10 cellular contexts compared by ENCODE assay signal in the genomic region with DNA sequence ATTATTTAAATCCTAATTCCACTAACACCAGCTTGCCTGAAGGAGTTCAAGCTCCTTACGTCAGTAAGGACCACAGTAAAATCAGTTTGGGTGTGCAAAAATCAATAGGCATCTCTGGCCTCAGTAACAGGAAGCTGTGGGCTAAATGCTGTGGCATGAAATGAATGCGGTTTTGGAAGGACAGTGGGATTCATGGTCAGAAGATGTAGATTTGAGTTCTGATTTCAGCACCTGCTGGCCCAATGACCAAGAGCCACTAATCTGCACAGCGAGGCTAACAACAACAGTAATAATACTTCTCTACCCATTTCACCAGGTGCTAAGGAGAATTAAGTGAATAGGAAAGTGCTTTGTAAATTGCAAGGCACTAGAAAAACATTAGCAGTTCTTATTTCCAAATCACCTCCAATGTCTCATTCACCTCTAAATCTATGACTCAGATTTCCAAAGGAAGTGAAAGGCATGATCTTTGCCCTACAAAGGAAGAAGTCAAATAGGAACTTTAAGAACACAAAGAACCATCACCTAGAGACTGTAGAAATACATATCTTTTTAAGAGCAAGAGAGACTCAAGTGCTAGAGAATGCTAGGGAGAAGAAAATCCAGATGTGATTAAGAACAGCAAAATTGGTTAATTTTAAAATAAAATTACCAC.
DNase-seq lines count a peak whose midpoint lies in the region; ATAC-seq and TF ChIP-seq lines count a peak whose summit lies in the region.
"Had no signal": no experiment of that assay in that cellular context is flagged by ENCODE, and none has a peak within 500 bp of the region (broad histone marks: within the 10 kb centered on the region; RNA-seq: fewer than 3 reads in every experiment).

No MANE protein-coding gene starts in this region.

- 0 out of 2 replicates have a peak overlapping the region, but pooled peaks have one; percentile 2 for H3K4me3 ChIP-seq in OCI-LY3 (ENCODE audit: low read length)
- H3K4me3 ChIP-seq in neural progenitor cell, result no peak overlapping the region

- intact Hi-C loops in dendritic cell treated with granulocyte-macrophage colony-stimulating factor and Interleukin-4, amounts not matched to agents 40 ng/mL and 50 ng/mL, for 4 days (cut with micrococcal nuclease), result loop anchor here (5.0 kb wide), 1 partner anchor 34 kb away; no protein-coding TSS in a partner anchor

- peak overlapping the region; percentile 13; the same call in 1 of the 2 replicates for H3K9ac ChIP-seq in OCI-LY3 (ENCODE audit: low read length)
- no peak overlapping the region for H3K9ac ChIP-seq in neural progenitor cell
- H3K9ac ChIP-seq: parathyroid adenoma had no signal

- H3K4me1 ChIP-seq in OCI-LY3 (ENCODE audit: low read length) (peaks cover 54% of the 10 kb centered on the region), neural progenitor cell (peaks cover 14% of the 10 kb centered on the region)
- H3K4me1 ChIP-seq: parathyroid adenoma had no signal

- no peaks in the 10 kb centered on the region for H3F3A ChIP-seq in neural progenitor cell (ENCODE audit: low read depth)

- no peaks in the 10 kb centered on the region for H3K9me3 Mint-ChIP-seq in activated naive CD4-positive, alpha-beta T cell treated with anti-CD3 and anti-CD28 coated beads, Interleukin-2, amount 50 U/mL, for 24 hours
- no peaks in the 10 kb centered on the region for H3K9me3 Mint-ChIP-seq in dendritic cell treated with granulocyte-macrophage colony-stimulating factor and Interleukin-4, amounts not matched to agents 40 ng/mL and 50 ng/mL, for 4 days
- no peaks in the 10 kb centered on the region for H3K9me3 Mint-ChIP-seq in stimulated activated naive CD8-positive, alpha-beta T cell treated with anti-CD3 and anti-CD28 coated beads, Interleukin-15, amount 100 ng/mL, for 72 hours
- no peaks in the 10 kb centered on the region for H3K9me3 Mint-ChIP-seq in neural progenitor cell

- peak overlapping the region; percentile 68 for H3K4me3 Mint-ChIP-seq in activated naive CD4-positive, alpha-beta T cell treated with anti-CD3 and anti-CD28 coated beads, Interleukin-2, amount 50 U/mL, for 24 hours
- H3K4me3 Mint-ChIP-seq in dendritic cell treated with granulocyte-macrophage colony-stimulating factor and Interleukin-4, amounts not matched to agents 40 ng/mL and 50 ng/mL, for 4 days, result no peak overlapping the region
- H3K4me3 Mint-ChIP-seq in stimulated activated naive CD8-positive, alpha-beta T cell treated with anti-CD3 and anti-CD28 coated beads, Interleukin-15, amount 100 ng/mL, for 72 hours, result peak overlapping the region; percentile 40 to 42
- no peak overlapping the region for H3K4me3 Mint-ChIP-seq in neural progenitor cell

- H3K4me2 ChIP-seq in OCI-LY3 (ENCODE audit: low read length) (peak overlapping the region; percentile 59), neural progenitor cell (no peak overlapping the region)

- TF ChIP-seq CTCF in OCI-LY3 (IDR thresholded peaks at IDR 0.05; ENCODE audit: low read depth, low read length) (no peak), neural progenitor cell (IDR thresholded peaks at IDR 0.05) (no peak)

- H3K27me3 Mint-ChIP-seq in activated naive CD4-positive, alpha-beta T cell treated with anti-CD3 and anti-CD28 coated beads, Interleukin-2, amount 50 U/mL, for 24 hours, result no peaks in the 10 kb centered on the region
- no peaks in the 10 kb centered on the region for H3K27me3 Mint-ChIP-seq in dendritic cell treated with granulocyte-macrophage colony-stimulating factor and Interleukin-4, amounts not matched to agents 40 ng/mL and 50 ng/mL, for 4 days
- no peaks in the 10 kb centered on the region for H3K27me3 Mint-ChIP-seq in stimulated activated naive CD8-positive, alpha-beta T cell treated with anti-CD3 and anti-CD28 coated beads, Interleukin-15, amount 100 ng/mL, for 72 hours
- H3K27me3 Mint-ChIP-seq in neural progenitor cell (ENCODE audit: insufficient read depth, low read depth), result peaks cover 3% of the 10 kb centered on the region

- DNase-seq in activated naive CD4-positive, alpha-beta T cell (lab: John Stamatoyannopoulos, UW), result no peak
- no peak for DNase-seq in stimulated activated naive CD8-positive, alpha-beta T cell treated with anti-CD3 and anti-CD28 coated beads, Interleukin-15, amount 100 ng/mL, for 72 hours
- DNase-seq in mesenteric fat pad (ENCODE audit: low spot score), result no peak
- no peak for DNase-seq in neural progenitor cell (ENCODE audit: low spot score)
- DNase-seq in DMS79 treated with DMSO at 0.1 percent for 48 hours (lab: John Stamatoyannopoulos, UW), result no peak
- DNase-seq: NCI-H1436 treated with DMSO at 0.1 percent for 48 hours had no signal

- peak overlapping the region; percentile 90 for H3K27ac Mint-ChIP-seq in activated naive CD4-positive, alpha-beta T cell treated with anti-CD3 and anti-CD28 coated beads, Interleukin-2, amount 50 U/mL, for 24 hours
- peak overlapping the region; percentile 51 for H3K27ac Mint-ChIP-seq in dendritic cell treated with granulocyte-macrophage colony-stimulating factor and Interleukin-4, amounts not matched to agents 40 ng/mL and 50 ng/mL, for 4 days
- H3K27ac Mint-ChIP-seq in stimulated activated naive CD8-positive, alpha-beta T cell treated with anti-CD3 and anti-CD28 coated beads, Interleukin-15, amount 100 ng/mL, for 72 hours, result peak overlapping the region; percentile 51 to 59
- H3K27ac Mint-ChIP-seq in neural progenitor cell, result no peak overlapping the region

- no peaks in the 10 kb centered on the region for H3K36me3 ChIP-seq in OCI-LY3 (replicated peaks; ENCODE audit: low read depth, low read length)
- H3K36me3 ChIP-seq in neural progenitor cell, result no peaks in the 10 kb centered on the region

- no peaks in the 10 kb centered on the region for H3K9me3 ChIP-seq in OCI-LY3 (ENCODE audit: insufficient read depth, low read length)
- no peaks in the 10 kb centered on the region for H3K9me3 ChIP-seq in neural progenitor cell (ENCODE audit: low read depth)

- no peaks in the 10 kb centered on the region for H3K79me2 ChIP-seq in OCI-LY3 (ENCODE audit: low read length)
- no peaks in the 10 kb centered on the region for H3K79me2 ChIP-seq in neural progenitor cell (ENCODE audit: low read depth)
- H3K79me2 ChIP-seq: parathyroid adenoma had no signal

- peak; percentile 64 for ATAC-seq in stimulated activated naive CD8-positive, alpha-beta T cell treated with anti-CD3 and anti-CD28 coated beads, Interleukin-15, amount 100 ng/mL, for 72 hours

- H2AFZ ChIP-seq in OCI-LY3 (ENCODE audit: low read depth, low read length), result no peak overlapping the region
- no peak overlapping the region for H2AFZ ChIP-seq in neural progenitor cell (replicated peaks)
- H2AFZ ChIP-seq: parathyroid adenoma had no signal

- peaks cover 98% of the 10 kb centered on the region for H3K4me1 Mint-ChIP-seq in activated naive CD4-positive, alpha-beta T cell treated with anti-CD3 and anti-CD28 coated beads, Interleukin-2, amount 50 U/mL, for 24 hours
- H3K4me1 Mint-ChIP-seq in dendritic cell treated with granulocyte-macrophage colony-stimulating factor and Interleukin-4, amounts not matched to agents 40 ng/mL and 50 ng/mL, for 4 days (ENCODE audit: low read depth), result peaks cover 49% of the 10 kb centered on the region
- H3K4me1 Mint-ChIP-seq in stimulated activated naive CD8-positive, alpha-beta T cell treated with anti-CD3 and anti-CD28 coated beads, Interleukin-15, amount 100 ng/mL, for 72 hours, result peaks cover 95% of the 10 kb centered on the region
- H3K4me1 Mint-ChIP-seq in neural progenitor cell, result peaks cover 12% of the 10 kb centered on the region

- H3K27me3 ChIP-seq in OCI-LY3 (ENCODE audit: low read depth, low read length), result no peaks in the 10 kb centered on the region
- H3K27me3 ChIP-seq in neural progenitor cell, result no peaks in the 10 kb centered on the region

- H3K27ac ChIP-seq in OCI-LY3 (ENCODE audit: low read length), result peak overlapping the region; percentile 17
- no peak overlapping the region for H3K27ac ChIP-seq in neural progenitor cell
- H3K27ac ChIP-seq: parathyroid adenoma had no signal

- H4K20me1 ChIP-seq in OCI-LY3 (ENCODE audit: insufficient read depth, low read length) (no peaks in the 10 kb centered on the region), neural progenitor cell (ENCODE audit: low read depth) (no peaks in the 10 kb centered on the region)

- peaks cover 23% of the 10 kb centered on the region for H3K36me3 Mint-ChIP-seq in activated naive CD4-positive, alpha-beta T cell treated with anti-CD3 and anti-CD28 coated beads, Interleukin-2, amount 50 U/mL, for 24 hours
- H3K36me3 Mint-ChIP-seq in dendritic cell treated with granulocyte-macrophage colony-stimulating factor and Interleukin-4, amounts not matched to agents 40 ng/mL and 50 ng/mL, for 4 days (ENCODE audit: low read depth), result peaks cover 50% of the 10 kb centered on the region
- H3K36me3 Mint-ChIP-seq in neural progenitor cell, result no peaks in the 10 kb centered on the region

Comparison
In these comparisons a context has a peak if more than half of its experiments do, and no peak if none do; other contexts are left out.
1. H3K4me3 Mint-ChIP-seq: peak in activated naive CD4-positive, alpha-beta T cell treated with anti-CD3 and anti-CD28 coated beads, Interleukin-2, amount 50 U/mL, for 24 hours (single experiment) and stimulated activated naive CD8-positive, alpha-beta T cell treated with anti-CD3 and anti-CD28 coated beads, Interleukin-15, amount 100 ng/mL, for 72 hours (2 of 2); none in dendritic cell treated with granulocyte-macrophage colony-stimulating factor and Interleukin-4, amounts not matched to agents 40 ng/mL and 50 ng/mL, for 4 days (single experiment) and neural progenitor cell (single experiment).